27 cellular contexts compared by ENCODE assay signal in the genomic region with DNA sequence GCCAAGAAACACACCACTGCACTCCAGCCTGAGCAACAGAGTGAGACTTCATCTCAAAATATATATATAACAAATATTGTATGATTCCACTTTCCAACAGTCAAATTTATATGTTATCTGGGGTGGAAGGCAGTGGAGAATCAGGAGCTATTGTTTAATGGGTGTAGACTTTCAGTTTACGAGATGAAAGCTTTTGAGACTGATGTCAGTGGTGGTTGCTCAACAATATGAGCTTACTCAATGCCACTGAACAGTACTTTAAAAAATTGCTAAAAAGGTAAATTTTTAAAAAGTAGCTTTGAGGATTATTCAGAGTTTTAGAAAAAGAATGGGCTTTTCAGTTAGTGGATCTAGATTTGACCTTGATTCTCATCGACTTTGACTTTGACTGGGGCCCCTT.
"Had no signal": no experiment of that assay in that cellular context is flagged by ENCODE, and none has a peak within 500 bp of the region (broad histone marks: within the 10 kb centered on the region; RNA-seq: fewer than 3 reads in every experiment).

No MANE protein-coding gene starts in this region.

- ATAC-seq: effector memory CD8-positive, alpha-beta T cell; gastrocnemius medialis; left lobe of liver; naive thymus-derived CD4-positive, alpha-beta T cell; right lobe of liver; stimulated activated naive CD8-positive, alpha-beta T cell treated with anti-CD3 and anti-CD28 coated beads, Interleukin-15, amount 100 ng/mL, for 72 hours had no signal

- H3K36me3 ChIP-seq: gastrocnemius medialis, neural progenitor cell, right lobe of liver, suprapubic skin, transverse colon, vagina had no signal

- H3K9ac ChIP-seq: neural progenitor cell, parathyroid adenoma had no signal

- H3K27ac ChIP-seq: gastrocnemius medialis, neural progenitor cell, parathyroid adenoma, right lobe of liver, suprapubic skin, transverse colon, vagina had no signal

- H3K27me3 Mint-ChIP-seq: effector memory CD8-positive, alpha-beta T cell had no signal

- H3K79me2 ChIP-seq: parathyroid adenoma had no signal

- H3K4me3 Mint-ChIP-seq: effector memory CD8-positive, alpha-beta T cell; naive thymus-derived CD4-positive, alpha-beta T cell; nephron; neural progenitor cell; stimulated activated naive CD8-positive, alpha-beta T cell treated with anti-CD3 and anti-CD28 coated beads, Interleukin-15, amount 100 ng/mL, for 72 hours had no signal

- H3K27me3 ChIP-seq: gastrocnemius medialis, neural progenitor cell, right lobe of liver, suprapubic skin, transverse colon, vagina had no signal

- FAIRE-seq: endometrium, kidney, small intestine had no signal

- H3K9me3 ChIP-seq: gastrocnemius medialis, right lobe of liver, suprapubic skin, transverse colon, vagina had no signal

- H3K4me1 ChIP-seq: parathyroid adenoma, right lobe of liver, vagina had no signal

- H2AFZ ChIP-seq: neural progenitor cell, parathyroid adenoma had no signal

- H3K4me3 ChIP-seq: gastrocnemius medialis, neural progenitor cell, right lobe of liver, suprapubic skin, transverse colon, vagina had no signal

- H3K27ac Mint-ChIP-seq: effector memory CD8-positive, alpha-beta T cell; naive thymus-derived CD4-positive, alpha-beta T cell; nephron; neural progenitor cell; progenitor cell of endocrine pancreas; stimulated activated naive CD8-positive, alpha-beta T cell treated with anti-CD3 and anti-CD28 coated beads, Interleukin-15, amount 100 ng/mL, for 72 hours had no signal

- DNase-seq: cortex of kidney; effector memory CD8-positive, alpha-beta T cell; erythroblast; gastrocnemius medialis; head of caudate nucleus; kidney; mammary epithelial cell; mesendoderm; midbrain; naive thymus-derived CD4-positive, alpha-beta T cell; right lobe of liver; small intestine; stimulated activated CD4-positive, alpha-beta T cell treated with anti-CD3 and anti-CD28 coated beads, Interleukin-12 subunit alpha, Interleukin-12 subunit beta, amount 100 ng/mL, for 4 hours; stimulated activated CD4-positive, alpha-beta T cell treated with anti-CD3 and anti-CD28 coated beads, Interleukin-1b, Interleukin-23, amount 100 ng/mL, for 48 hours; stimulated activated CD4-positive, alpha-beta T cell treated with anti-CD3 and anti-CD28 coated beads, Interleukin-4, amount 100 ng/mL, for 1 hour; stimulated activated CD8-positive, alpha-beta memory T cell treated with anti-CD3 and anti-CD28 coated beads, Interleukin-4, amount 100 ng/mL, for 48 hours; stimulated activated naive CD4-positive, alpha-beta T cell; stimulated activated naive CD8-positive, alpha-beta T cell treated with anti-CD3 and anti-CD28 coated beads, Interleukin-15, amount 100 ng/mL, for 72 hours; transverse colon had no signal

- H3K4me1 Mint-ChIP-seq: naive thymus-derived CD4-positive, alpha-beta T cell; stimulated activated naive CD8-positive, alpha-beta T cell treated with anti-CD3 and anti-CD28 coated beads, Interleukin-15, amount 100 ng/mL, for 72 hours had no signal

- H3K9me3 Mint-ChIP-seq: nephron; neural progenitor cell; stimulated activated naive CD8-positive, alpha-beta T cell treated with anti-CD3 and anti-CD28 coated beads, Interleukin-15, amount 100 ng/mL, for 72 hours had no signal

- H3K4me2 ChIP-seq: neural progenitor cell had no signal

- H3K36me3 Mint-ChIP-seq: naive thymus-derived CD4-positive, alpha-beta T cell; neural progenitor cell had no signal
